Comparison of ENCODE assay signal across 23 cellular contexts in genomic region chr5:115718853-115719252, GRCh38.
"Had no signal": no experiment of that assay in that cellular context is flagged by ENCODE, and none has a peak within 500 bp of the region (broad histone marks: within the 10 kb centered on the region; RNA-seq: fewer than 3 reads in every experiment).

No MANE protein-coding gene starts in this region.

- H3K27me3 ChIP-seq: esophagus squamous epithelium, heart left ventricle, left lung, sigmoid colon, upper lobe of right lung, vagina had no signal

- H3K4me1 ChIP-seq: esophagus squamous epithelium, foreskin keratinocyte, left lung, parathyroid adenoma, prostate gland, sigmoid colon, upper lobe of right lung, vagina had no signal

- H3K4me3 ChIP-seq: esophagus squamous epithelium, heart left ventricle, left lung, lung, prostate gland, sigmoid colon, skin epidermis, upper lobe of right lung, vagina had no signal

- DNase-seq: effector memory CD4-positive, alpha-beta T cell; esophagus squamous epithelium; foreskin keratinocyte; heart left ventricle; hippocampal formation; mesenchymal stem cell; midbrain; occipital lobe; sigmoid colon; stimulated activated CD4-positive, alpha-beta T cell treated with anti-CD3 and anti-CD28 coated beads, Interleukin-2, amount 100 ng/mL, for 24 hours; stimulated activated CD4-positive, alpha-beta T cell treated with anti-CD3 and anti-CD28 coated beads, Interleukin-4, amount 100 ng/mL, for 4 hours; stimulated activated naive B cell treated with anti-CD40 and anti-IgM and Interleukin-4, amounts not matched to agents 10 μg/mL and 1 μg/mL and 100 μg/mL, for 72 hours; stimulated activated naive CD8-positive, alpha-beta T cell treated with anti-CD3 and anti-CD28 coated beads, Interleukin-15, amount 100 ng/mL, for 72 hours; substantia nigra; upper lobe of right lung had no signal

- H3K9me3 ChIP-seq: esophagus squamous epithelium, heart left ventricle, left lung, prostate gland, sigmoid colon, upper lobe of right lung, vagina had no signal

- ATAC-seq: foreskin keratinocyte; heart left ventricle; left lung; natural killer cell treated with Interleukin-12 subunit alpha and Interleukin-12 subunit beta and Interleukin-15 and Interleukin-18, amount 100 ng/mL, for 72 hours; stimulated activated naive B cell treated with anti-CD40 and anti-IgM and Interleukin-4, amounts not matched to agents 10 μg/mL and 1 μg/mL and 100 μg/mL, for 72 hours; stimulated activated naive CD8-positive, alpha-beta T cell treated with anti-CD3 and anti-CD28 coated beads, Interleukin-15, amount 100 ng/mL, for 72 hours; upper lobe of right lung had no signal

- H3K27ac ChIP-seq: epithelial cell of prostate, esophagus squamous epithelium, foreskin keratinocyte, left lung, parathyroid adenoma, prostate gland, skin epidermis, upper lobe of right lung, vagina had no signal

- H3K36me3 ChIP-seq: esophagus squamous epithelium, heart left ventricle, left lung, prostate gland, sigmoid colon, upper lobe of right lung, vagina had no signal

- H3K9ac ChIP-seq: parathyroid adenoma had no signal
